ENCODE assay signal across 8 cellular contexts in the genomic region with DNA sequence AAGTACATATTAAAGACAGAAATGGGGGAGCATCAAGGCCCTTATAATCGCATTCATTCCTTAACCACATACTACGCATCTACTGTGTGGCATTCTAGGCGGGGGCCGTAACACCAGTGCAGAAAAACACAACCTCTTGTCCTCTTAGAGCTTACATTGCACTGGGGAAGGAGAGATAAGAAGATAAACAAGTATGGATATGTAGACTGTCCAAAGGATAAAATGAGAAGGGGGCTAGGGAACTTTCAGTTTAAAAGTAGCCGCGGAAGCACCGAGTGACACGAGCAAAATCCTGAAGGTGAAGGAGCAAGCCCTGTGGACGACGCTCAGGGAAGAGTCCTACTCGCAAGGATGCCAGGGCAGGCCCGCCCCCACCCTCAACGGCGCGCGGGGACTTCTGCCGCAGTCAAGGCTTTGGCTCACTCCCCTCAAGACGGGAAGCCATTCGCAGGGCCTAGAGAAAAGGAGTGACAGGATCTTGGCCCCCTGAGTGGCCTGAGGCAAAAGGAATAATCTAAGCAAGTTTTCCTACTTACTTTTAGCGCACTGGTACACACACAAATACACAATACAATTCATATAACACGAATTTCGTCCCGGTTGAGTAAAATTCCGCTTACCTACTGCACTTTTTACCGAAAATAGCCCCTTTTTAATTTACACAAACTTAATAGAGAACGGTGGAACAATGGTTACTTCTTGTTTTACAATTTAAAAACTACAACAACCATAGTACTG. TPM values are rescaled to one million over a fixed set of nuclear protein-coding genes. Genes with fewer than 3 reads are reported as not detected.
DNase-seq lines count a peak whose midpoint lies in the region; ATAC-seq, FAIRE-seq and TF ChIP-seq lines count a peak whose summit lies in the region.

No MANE protein-coding gene starts in this region.

- no peaks in the 10 kb centered on the region for H3K27me3 Mint-ChIP-seq in CD8-positive, alpha-beta T cell (ENCODE audit: low read depth)
- H3K27me3 Mint-ChIP-seq in activated naive CD4-positive, alpha-beta T cell treated with anti-CD3 and anti-CD28 coated beads for 36 hours (ENCODE audit: low read depth) = no peaks in the 10 kb centered on the region
- H3K27me3 Mint-ChIP-seq in glutamatergic neuron (ENCODE audit: unreplicated experiment) = peaks cover 9% of the 10 kb centered on the region

- H3K36me3 ChIP-seq in CD8-positive, alpha-beta T cell (ENCODE audit: insufficient read depth, low read length) = no peaks in the 10 kb centered on the region
- no peaks in the 10 kb centered on the region for H3K36me3 ChIP-seq in upper lobe of right lung

- peaks cover 58% of the 10 kb centered on the region for H3K4me1 Mint-ChIP-seq in CD8-positive, alpha-beta T cell (ENCODE audit: low read depth)
- peaks cover 26% of the 10 kb centered on the region for H3K4me1 Mint-ChIP-seq in activated naive CD4-positive, alpha-beta T cell treated with anti-CD3 and anti-CD28 coated beads for 36 hours (ENCODE audit: low read depth)
- peaks cover 13% of the 10 kb centered on the region for H3K4me1 Mint-ChIP-seq in glutamatergic neuron (ENCODE audit: low read depth, unreplicated experiment)

- peak in 6 of 7 experiments; percentile 32 to 70 (median 52) for DNase-seq in CD8-positive, alpha-beta T cell
- DNase-seq in RCC 7860 (ENCODE audit: low spot score) = peak; percentile 53
- peak; percentile 70 for DNase-seq in activated naive CD4-positive, alpha-beta T cell treated with anti-CD3 and anti-CD28 coated beads for 36 hours
- DNase-seq in glutamatergic neuron = peak; percentile 45
- DNase-seq in omental fat pad (ENCODE audit: low spot score) = no peak
- DNase-seq in upper lobe of right lung = peak; percentile 81

- H3K9me3 ChIP-seq in CD8-positive, alpha-beta T cell (ENCODE audit: low read length) = no peaks in the 10 kb centered on the region
- H3K9me3 ChIP-seq in upper lobe of right lung = no peaks in the 10 kb centered on the region

- CTCF ChIA-PET in CD8-positive, alpha-beta T cell (lab: Charles Lee) = interaction anchor here (1.3 to 2.6 kb wide), 3 partner anchors 70 to 145 kb away, joined by 3 to 10 read pairs (median 3); no protein-coding TSS in a partner anchor
- CTCF ChIA-PET in activated naive CD4-positive, alpha-beta T cell treated with anti-CD3 and anti-CD28 coated beads for 36 hours (lab: Charles Lee) = interaction anchor here (1.3 to 1.7 kb wide), 4 partner anchors 130 to 140 kb away, joined by 3 to 6 read pairs (median 6); no protein-coding TSS in a partner anchor

- H3K27ac Mint-ChIP-seq in CD8-positive, alpha-beta T cell = peak overlapping the region; percentile 96
- peak overlapping the region; percentile 96 for H3K27ac Mint-ChIP-seq in activated naive CD4-positive, alpha-beta T cell treated with anti-CD3 and anti-CD28 coated beads for 36 hours
- peak overlapping the region; percentile 85 for H3K27ac Mint-ChIP-seq in glutamatergic neuron (ENCODE audit: unreplicated experiment)

- POLR2A ChIA-PET in CD8-positive, alpha-beta T cell (lab: Charles Lee) = interaction anchor here (1.0 to 3.9 kb wide), 7 partner anchors 8 to 496 kb away, joined by 3 to 24 read pairs (median 4); partner anchors contain the start of gene NUP155

- intact Hi-C loops in CD8-positive, alpha-beta T cell (cut with DNase I, micrococcal nuclease) = loop anchor here (5.0 to 10.0 kb wide), 7 partner anchors 67 to 1958 kb away; partner anchors contain the start of genes BRIX1 (in 1 of the 2), DNAJC21 (in 1 of the 2), LMBRD2 (in 1 of the 2) and NADK2 (in 1 of the 2)
- intact Hi-C loops in activated naive CD4-positive, alpha-beta T cell treated with anti-CD3 and anti-CD28 coated beads for 36 hours (cut with micrococcal nuclease) = loop anchor here (1.0 to 10.0 kb wide), 7 partner anchors 52 to 1958 kb away; partner anchors contain the start of genes BRIX1, CPLANE1, IL7R and RAD1
- intact Hi-C loops in upper lobe of right lung (cut with DNase I) = no loop called here

- no peaks in the 10 kb centered on the region for H3K9me3 Mint-ChIP-seq in CD8-positive, alpha-beta T cell
- no peaks in the 10 kb centered on the region for H3K9me3 Mint-ChIP-seq in activated naive CD4-positive, alpha-beta T cell treated with anti-CD3 and anti-CD28 coated beads for 36 hours
- peaks cover 10% of the 10 kb centered on the region for H3K9me3 Mint-ChIP-seq in glutamatergic neuron (ENCODE audit: unreplicated experiment)

- no peak for FAIRE-seq in RCC 7860 (lab: Jason Lieb, UNC)

- no peak for TF ChIP-seq CTCF in CD8-positive, alpha-beta T cell (IDR thresholded peaks at IDR 0.05)
- no peak for TF ChIP-seq CTCF in glutamatergic neuron (IDR thresholded peaks at IDR 0.05; ENCODE audit: partially characterized antibody, unreplicated experiment)
- TF ChIP-seq CTCF in omental fat pad (IDR thresholded peaks at IDR 0.05) = no peak
- no peak for TF ChIP-seq CTCF in upper lobe of right lung (IDR thresholded peaks at IDR 0.05)

- peaks cover 40% of the 10 kb centered on the region for H3K4me1 ChIP-seq in CD8-positive, alpha-beta T cell (ENCODE audit: insufficient read depth, low read length)
- H3K4me1 ChIP-seq in upper lobe of right lung = peaks cover 42% of the 10 kb centered on the region

- H3K27ac ChIP-seq in CD8-positive, alpha-beta T cell (ENCODE audit: low read depth, low read length) = peak overlapping the region; percentile 92
- peak overlapping the region; percentile 96 for H3K27ac ChIP-seq in upper lobe of right lung

- H3K4me3 ChIP-seq in CD8-positive, alpha-beta T cell (ENCODE audit: low read depth, low read length) = peak overlapping the region; percentile 94
- H3K4me3 ChIP-seq in upper lobe of right lung = peak overlapping the region; percentile 87

- no peaks in the 10 kb centered on the region for H3K27me3 ChIP-seq in CD8-positive, alpha-beta T cell (ENCODE audit: insufficient read depth, low read length)
- H3K27me3 ChIP-seq in upper lobe of right lung = no peaks in the 10 kb centered on the region

- H3K4me3 Mint-ChIP-seq in CD8-positive, alpha-beta T cell = peak overlapping the region; percentile 94
- peak overlapping the region; percentile 83 for H3K4me3 Mint-ChIP-seq in activated naive CD4-positive, alpha-beta T cell treated with anti-CD3 and anti-CD28 coated beads for 36 hours
- peak overlapping the region; percentile 98 for H3K4me3 Mint-ChIP-seq in glutamatergic neuron (ENCODE audit: unreplicated experiment)

- ATAC-seq in CD8-positive, alpha-beta T cell = peak; percentile 27
- ATAC-seq in HG02642 (IDR thresholded peaks at IDR 0.05; ENCODE audit: poor library complexity, unreplicated experiment) (peak; percentile 13), omental fat pad (ENCODE audit: low FRiP score) (peak; percentile 50), upper lobe of right lung (peak; percentile 31), GM18868 (IDR thresholded peaks at IDR 0.05; ENCODE audit: unreplicated experiment) (no peak)

- peaks cover 26% of the 10 kb centered on the region for H3K36me3 Mint-ChIP-seq in CD8-positive, alpha-beta T cell
- H3K36me3 Mint-ChIP-seq in activated naive CD4-positive, alpha-beta T cell treated with anti-CD3 and anti-CD28 coated beads for 36 hours (ENCODE audit: low read depth) = peaks cover 17% of the 10 kb centered on the region
- H3K36me3 Mint-ChIP-seq in glutamatergic neuron (ENCODE audit: unreplicated experiment) = no peaks in the 10 kb centered on the region

RNA-seq across cellular contexts. Expression of gene NIPBL, which starts 1.3 kb away (rescaled TPM):
- 100 to 1,000 TPM; 119 to 127 TPM for total RNA-seq in CD8-positive, alpha-beta T cell
- 10 to 100 TPM; 36.7 to 38.3 TPM for total RNA-seq in activated naive CD4-positive, alpha-beta T cell treated with anti-CD3 and anti-CD28 coated beads for 36 hours
- total RNA-seq in glutamatergic neuron (ENCODE audit: unreplicated experiment) (81.1 TPM), omental fat pad (10 to 100 TPM; 47.9 to 64.2 (median 54.3) TPM), upper lobe of right lung (63.0 TPM)
